In genomic region chr20:61279621-61280150, GRCh38 we compare ENCODE assay signal across 19 cellular contexts. TPM values are rescaled to one million over a fixed set of nuclear protein-coding genes. Genes with fewer than 3 reads are reported as not detected.
DNase-seq lines count a peak whose midpoint lies in the region; ATAC-seq, FAIRE-seq and TF ChIP-seq lines count a peak whose summit lies in the region.
"Had no signal": no experiment of that assay in that cellular context is flagged by ENCODE, and none has a peak within 500 bp of the region (broad histone marks: within the 10 kb centered on the region; RNA-seq: fewer than 3 reads in every experiment).

No MANE protein-coding gene starts in this region.

- peaks cover 12% of the 10 kb centered on the region for H3K36me3 Mint-ChIP-seq in WTC11
- peaks cover 1% of the 10 kb centered on the region for H3K36me3 Mint-ChIP-seq in progenitor cell of endocrine pancreas (ENCODE audit: insufficient read depth)
- H3K36me3 Mint-ChIP-seq: CD14-positive monocyte; CD8-positive, alpha-beta memory T cell had no signal

- H3K27ac ChIP-seq in BLaER1 treated with 17β-estradiol and CSF1 and Interleukin-3, amounts not matched to agents 10 nM and 100 nM: peak overlapping the region in 1 of 11 experiments; percentile 32; a peak in 2 of 22 replicates
- H3K27ac ChIP-seq in hepatocyte: no peak overlapping the region
- H3K27ac ChIP-seq in HepG2 (ENCODE audit: extremely low read length, insufficient read depth, low read length): no peak overlapping the region

- no peak overlapping the region for H2AFZ ChIP-seq in hepatocyte
- H2AFZ ChIP-seq in HepG2 (ENCODE audit: low read length): no peak overlapping the region

- DNase-seq in H7 (peak; percentile 59), WTC11 (ENCODE audit: low spot score) (no peak), progenitor cell of endocrine pancreas (ENCODE audit: low spot score, unreplicated experiment) (no peak), hepatocyte (ENCODE audit: low spot score) (no peak), HepG2 (ENCODE audit: low spot score) (no peak)
- DNase-seq: CD4-positive, alpha-beta T cell; CD8-positive, alpha-beta memory T cell; DMS 273 treated with DMSO at 0.1 percent for 48 hours; DMS79; EL; GDM1; GOT3; HCEC 1CT had no signal

- CTCF ChIA-PET in WTC11 (lab: Charles Lee) (no interaction called here), HepG2 (lab: Yijun Ruan, JAX; ENCODE audit: low intra/inter-chr PET ratio, low total read pairs) (no interaction called here)

- WGBS in hepatocyte (ENCODE audit: low lambda C conversion rate, missing lambda C conversion rate): 89% methylated on average over 17 of the region's 17 CpGs
- 37% methylated on average over 17 of the region's 17 CpGs for WGBS in HepG2 (ENCODE audit: low lambda C conversion rate)

- peaks cover 0 to 22% (median 7%) of the 10 kb centered on the region in 11 experiments; a peak in 13 of 22 replicates for H3K9me3 ChIP-seq in BLaER1 treated with 17β-estradiol and CSF1 and Interleukin-3, amounts not matched to agents 10 nM and 100 nM (replicated peaks in 1 of 11)
- no peaks in the 10 kb centered on the region for H3K9me3 ChIP-seq in hepatocyte (ENCODE audit: low read depth)
- peaks cover 11% of the 10 kb centered on the region for H3K9me3 ChIP-seq in HepG2 (ENCODE audit: low read length)

- FAIRE-seq in HepG2 (lab: Jason Lieb, UNC): no peak
- FAIRE-seq: D721Med, GM12878, H54 had no signal

- no peaks in the 10 kb centered on the region for H3K36me3 ChIP-seq in BLaER1 treated with 17β-estradiol and CSF1 and Interleukin-3, amounts not matched to agents 10 nM and 100 nM
- H3K36me3 ChIP-seq in H7 (replicated peaks; ENCODE audit: control insufficient read depth, insufficient read depth, low read length): no peaks in the 10 kb centered on the region
- no peaks in the 10 kb centered on the region for H3K36me3 ChIP-seq in hepatocyte (replicated peaks; ENCODE audit: insufficient read depth, low read depth)
- no peaks in the 10 kb centered on the region for H3K36me3 ChIP-seq in HepG2 (replicated peaks in 1 of 2; ENCODE audit: control insufficient read depth in 1 of 2, insufficient read depth in 2 of 2, low read length in 2 of 2)

- peaks cover 0 to 4% (median 0%) of the 10 kb centered on the region in 11 experiments; a peak in 1 of 22 replicates for H4K20me1 ChIP-seq in BLaER1 treated with 17β-estradiol and CSF1 and Interleukin-3, amounts not matched to agents 10 nM and 100 nM
- H4K20me1 ChIP-seq in hepatocyte (ENCODE audit: insufficient read depth, poor library complexity, severe bottlenecking): no peaks in the 10 kb centered on the region
- no peaks in the 10 kb centered on the region for H4K20me1 ChIP-seq in HepG2 (ENCODE audit: insufficient read depth, low read length)

- H3K79me2 ChIP-seq in hepatocyte: no peaks in the 10 kb centered on the region
- H3K79me2 ChIP-seq in HepG2 (ENCODE audit: insufficient read depth, low read length): no peaks in the 10 kb centered on the region

- H3K4me2 ChIP-seq in BLaER1 treated with 17β-estradiol and CSF1 and Interleukin-3, amounts not matched to agents 10 nM and 100 nM: peak overlapping the region in 10 of 11 experiments; percentile 26 to 74 (median 62); a peak in 18 of 22 replicates
- H3K4me2 ChIP-seq in hepatocyte (no peak overlapping the region), HepG2 (ENCODE audit: low read depth, low read length) (no peak overlapping the region)

- no peaks in the 10 kb centered on the region for H3K27me3 ChIP-seq in BLaER1 treated with 17β-estradiol and CSF1 and Interleukin-3, amounts not matched to agents 10 nM and 100 nM
- no peaks in the 10 kb centered on the region for H3K27me3 ChIP-seq in H7 (ENCODE audit: control insufficient read depth, insufficient read depth, low read length)
- peaks cover 15% of the 10 kb centered on the region for H3K27me3 ChIP-seq in hepatocyte
- peaks cover 0 to 1% of the 10 kb centered on the region in 2 experiments; a peak in 2 of 5 replicates for H3K27me3 ChIP-seq in HepG2 (ENCODE audit: control insufficient read depth in 1 of 2, insufficient read depth in 2 of 2, low read length in 2 of 2)

- H3K9ac ChIP-seq in BLaER1 treated with 17β-estradiol and CSF1 and Interleukin-3, amounts not matched to agents 10 nM and 100 nM: no peak overlapping the region
- H3K9ac ChIP-seq in HepG2 (ENCODE audit: insufficient read depth, low read depth, low read length): no peak overlapping the region

- TF ChIP-seq EP300 in HepG2 (IDR thresholded peaks at IDR 0.05; ENCODE audit: low read depth in 2 of 2, low read length in 2 of 2) (no peak), HepG2 (CRISPR knock-in tag; IDR thresholded peaks at IDR 0.05; ENCODE audit: borderline replicate concordance) (no peak)

- no peak for TF ChIP-seq POLR2A in HepG2 (IDR thresholded peaks at IDR 0.05; ENCODE audit: insufficient read depth in 1 of 2, low read depth in 2 of 2, low read length in 2 of 2)

- TF ChIP-seq CTCF in WTC11 (IDR thresholded peaks at IDR 0.05) (no peak), progenitor cell of endocrine pancreas (IDR thresholded peaks at IDR 0.05; ENCODE audit: unreplicated experiment) (no peak), hepatocyte (IDR thresholded peaks at IDR 0.05; ENCODE audit: poor library complexity) (no peak), HepG2 (CRISPR knock-in tag; IDR thresholded peaks at IDR 0.05) (no peak)

- BruUV-seq in HepG2 (replicated peaks; lab: Mats Ljungman, UMichigan): no TSS peak

- intact Hi-C loops in HepG2 (cut with micrococcal nuclease; ENCODE audit: unreplicated experiment): no loop called here

- H3K4me3 Mint-ChIP-seq in WTC11 (no peak overlapping the region), progenitor cell of endocrine pancreas (ENCODE audit: low read depth) (no peak overlapping the region)
- H3K4me3 Mint-ChIP-seq: CD14-positive monocyte; CD4-positive, alpha-beta T cell; CD8-positive, alpha-beta memory T cell had no signal

- no peak overlapping the region for H3K4me3 ChIP-seq in BLaER1 treated with 17β-estradiol and CSF1 and Interleukin-3, amounts not matched to agents 10 nM and 100 nM
- H3K4me3 ChIP-seq in H7 (ENCODE audit: insufficient read depth, low read depth, low read length): no peak overlapping the region
- H3K4me3 ChIP-seq in hepatocyte: no peak overlapping the region
- H3K4me3 ChIP-seq in HepG2 (replicated peaks in 1 of 3; ENCODE audit: insufficient read depth in 1 of 3, low read depth in 2 of 3, low read length in 3 of 3): no peak overlapping the region
- H3K4me3 ChIP-seq: GM12878 had no signal

- POLR2A ChIA-PET in WTC11 (lab: Charles Lee): no interaction called here
- POLR2A ChIA-PET in HepG2 (lab: Yijun Ruan, JAX): no interaction called here

- TF ChIP-seq RAD21 in HepG2 (CRISPR knock-in tag; IDR thresholded peaks at IDR 0.05): no peak

- ATAC-seq in WTC11 (no peak; the same call in 1 of the 2 replicates), HG02973 (IDR thresholded peaks at IDR 0.05; ENCODE audit: unreplicated experiment) (no peak), HepG2 (no peak)
- ATAC-seq: GM12878 had no signal

- H3K27ac Mint-ChIP-seq in WTC11 (no peak overlapping the region), progenitor cell of endocrine pancreas (peak overlapping the region; percentile 39)
- H3K27ac Mint-ChIP-seq: CD4-positive, alpha-beta T cell; CD8-positive, alpha-beta memory T cell had no signal

- H3K4me1 ChIP-seq in BLaER1 treated with 17β-estradiol and CSF1 and Interleukin-3, amounts not matched to agents 10 nM and 100 nM: peaks cover 8 to 24% (median 17%) of the 10 kb centered on the region in 10 experiments; a peak in 18 of 20 replicates
- H3K4me1 ChIP-seq in hepatocyte (ENCODE audit: insufficient read depth) (no peaks in the 10 kb centered on the region), HepG2 (ENCODE audit: insufficient read depth, low read length) (no peaks in the 10 kb centered on the region)

- H3K27me3 Mint-ChIP-seq in WTC11 (ENCODE audit: low read depth): peaks cover 22% of the 10 kb centered on the region
- H3K27me3 Mint-ChIP-seq in progenitor cell of endocrine pancreas: peaks cover 38% of the 10 kb centered on the region

- no peaks in the 10 kb centered on the region for H3K9me2 ChIP-seq in hepatocyte (replicated peaks; ENCODE audit: insufficient read depth)

- H3K9me3 Mint-ChIP-seq in WTC11 (peaks cover 21% of the 10 kb centered on the region), progenitor cell of endocrine pancreas (ENCODE audit: low read depth) (peaks cover 4% of the 10 kb centered on the region)

- in situ Hi-C loops in HepG2 (cut with HindIII; ENCODE audit: extremely low pct_ligation_motif_present, low pct_unique_long_range_greater_than_20kb): no loop called here

- no peaks in the 10 kb centered on the region for H3K4me1 Mint-ChIP-seq in WTC11
- H3K4me1 Mint-ChIP-seq in progenitor cell of endocrine pancreas (ENCODE audit: low read depth): peaks cover 11% of the 10 kb centered on the region
- H3K4me1 Mint-ChIP-seq: CD14-positive monocyte; CD8-positive, alpha-beta memory T cell had no signal

TF ChIP-seq in WTC11, 78 proteins besides CTCF, POLR2A, EP300 and RAD21 (continues in another document):
- TF ChIP-seq ETV6 (CRISPR knock-in tag; IDR thresholded peaks at IDR 0.05): no peak

RNA-seq across cellular contexts. Expression of gene CDH4, which starts 27.6 kb away (rescaled TPM):
- total RNA-seq in H7 (2014; rRNA removed; shearing (Covaris generic)): 3.9 and 6.1 TPM in 2 replicates
- total RNA-seq in WTC11 (2021) (4.8 to 5.3 TPM (median 4.9 TPM) in 3 replicates), progenitor cell of endocrine pancreas (0.38 and 0.43 TPM in 2 replicates), hepatocyte (0.53 TPM in 1 of 2 replicates, not detected in the other), HepG2 (2016; rRNA removed; fragmentation: Illumina TruSeq; extraction: Trizol) (not detected in 2 replicates)
- polyA plus RNA-seq in hepatocyte (0.58 and 0.73 TPM in 2 replicates), HepG2 (2011; rRNA removed) (not detected in 2 replicates)
- not detected in 2 replicates for total RNA-seq in HepG2 (2016; cell fraction: cytosol; rRNA removed; fragmentation: Illumina TruSeq; extraction: Trizol; ENCODE audit: low read depth)
- not detected in 2 replicates for total RNA-seq in HepG2 (2016; cell fraction: insoluble cytoplasmic fraction; rRNA removed; fragmentation: Illumina TruSeq; extraction: Trizol)
- not detected in 2 replicates for total RNA-seq in HepG2 (2016; cell fraction: membrane; rRNA removed; fragmentation: Illumina TruSeq; extraction: Trizol)
- not detected in 2 replicates for total RNA-seq in HepG2 (2016; cell fraction: nucleus; rRNA removed; fragmentation: Illumina TruSeq; extraction: Trizol)
- polyA plus RNA-seq in HepG2 (2011; cell fraction: cytosol; rRNA removed): not detected in 2 replicates
- polyA plus RNA-seq in HepG2 (2011; cell fraction: nucleus; rRNA removed): not detected in 2 replicates
- polyA plus RNA-seq in HepG2 (2012): 0.56 and 0.76 TPM in 2 replicates
- not detected in 2 replicates for polyA plus RNA-seq in HepG2 (2016; cell fraction: cytosol; fragmentation: Illumina TruSeq; extraction: Trizol; ENCODE audit: low read depth)
- not detected in 2 replicates for polyA plus RNA-seq in HepG2 (2016; cell fraction: insoluble cytoplasmic fraction; fragmentation: Illumina TruSeq; extraction: Trizol; ENCODE audit: low read depth)
- not detected in 2 replicates for polyA plus RNA-seq in HepG2 (2016; cell fraction: membrane; fragmentation: Illumina TruSeq; extraction: Trizol; ENCODE audit: low read depth)
- not detected in 2 replicates for polyA plus RNA-seq in HepG2 (2016; cell fraction: nucleus; fragmentation: Illumina TruSeq; extraction: Trizol; ENCODE audit: insufficient read depth, low read depth)
- not detected in 2 replicates for polyA minus RNA-seq in HepG2 (2011; rRNA and poly(A)+ RNA removed; ENCODE audit: low replicate concordance)
- polyA minus RNA-seq in HepG2 (2011; cell fraction: cytosol; rRNA and poly(A)+ RNA removed): not detected in 2 replicates
- not detected in 2 replicates for polyA minus RNA-seq in HepG2 (2011; cell fraction: nucleus; rRNA and poly(A)+ RNA removed)
- total RNA-seq: CD8-positive, alpha-beta memory T cell; GM12878 had no signal
- polyA plus RNA-seq: CD14-positive monocyte, GM12878 had no signal

Comparison
In these comparisons a context has a peak if more than half of its experiments do, and no peak if none do; other contexts are left out.
1. H3K4me2 ChIP-seq: peak in BLaER1 treated with 17β-estradiol and CSF1 and Interleukin-3, amounts not matched to agents 10 nM and 100 nM (10 of 11); none in hepatocyte (single experiment) and HepG2 (single experiment).